ENCODE assay signal across 27 cellular contexts in the genomic region with DNA sequence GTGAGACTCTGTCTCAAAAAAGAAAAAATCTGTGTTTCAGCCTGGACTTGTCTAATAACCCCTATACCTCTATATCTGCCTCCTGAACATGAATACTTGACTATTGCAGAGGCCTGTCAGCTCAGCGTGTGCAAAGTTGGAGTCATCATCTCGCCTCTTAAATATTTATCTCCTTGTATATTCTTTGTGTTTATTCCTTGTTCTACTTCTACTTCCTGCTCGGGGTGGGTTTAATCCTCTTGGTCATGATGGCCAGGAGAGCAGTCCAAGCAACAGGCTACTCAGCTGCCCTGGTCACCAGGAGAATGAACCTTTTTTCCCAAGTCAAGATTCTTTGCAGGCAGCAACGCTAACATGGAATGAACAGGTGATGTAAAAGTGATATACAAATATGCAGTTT.
"Had no signal": no experiment of that assay in that cellular context is flagged by ENCODE, and none has a peak within 500 bp of the region (broad histone marks: within the 10 kb centered on the region; RNA-seq: fewer than 3 reads in every experiment).

No MANE protein-coding gene starts in this region.

- H3K36me3 ChIP-seq: prostate gland, right atrium auricular region had no signal

- H3K9me3 ChIP-seq: esophagus muscularis mucosa, prostate gland, right atrium auricular region, testis, tibial nerve, upper lobe of left lung had no signal

- ATAC-seq: left lobe of liver; naive thymus-derived CD8-positive, alpha-beta T cell; sciatic nerve; stimulated activated memory B cell treated with anti-CD40 and anti-IgM and Interleukin-4, amounts not matched to agents 10 μg/mL and 1 μg/mL and 100 μg/mL, for 72 hours; stimulated activated naive CD8-positive, alpha-beta T cell treated with anti-CD3 and anti-CD28 coated beads, Interleukin-15, Interleukin-2, amounts not matched to agents 100 U/mL and 50 U/mL, for 24 hours had no signal

- H3K27ac Mint-ChIP-seq: naive thymus-derived CD8-positive, alpha-beta T cell; nephron progenitor cell; stimulated activated memory B cell treated with anti-CD40 and anti-IgM and Interleukin-4, amounts not matched to agents 10 μg/mL and 1 μg/mL and 100 μg/mL, for 72 hours had no signal

- H3K27me3 Mint-ChIP-seq: naive thymus-derived CD8-positive, alpha-beta T cell; stimulated activated memory B cell treated with anti-CD40 and anti-IgM and Interleukin-4, amounts not matched to agents 10 μg/mL and 1 μg/mL and 100 μg/mL, for 72 hours had no signal

- H3K4me1 ChIP-seq: esophagus muscularis mucosa, prostate gland, right atrium auricular region, testis, tibial nerve, upper lobe of left lung had no signal

- H3K27me3 ChIP-seq: esophagus muscularis mucosa, right atrium auricular region, testis, tibial nerve, upper lobe of left lung had no signal

- DNase-seq: dermis blood vessel endothelial cell; effector memory CD4-positive, alpha-beta T cell; hypothalamus; immature natural killer cell; kidney; mesendoderm; midbrain; naive thymus-derived CD8-positive, alpha-beta T cell; nephron progenitor cell; nucleus accumbens; stimulated activated CD4-positive, alpha-beta T cell treated with anti-CD3 and anti-CD28 coated beads, Interleukin-12 subunit alpha, Interleukin-12 subunit beta, amount 100 ng/mL, for 4 hours; stimulated activated CD4-positive, alpha-beta T cell treated with anti-CD3 and anti-CD28 coated beads, Interleukin-1b, Interleukin-23, amount 100 ng/mL, for 48 hours; stimulated activated CD4-positive, alpha-beta T cell treated with anti-CD3 and anti-CD28 coated beads, Interleukin-4, amount 100 ng/mL, for 4 hours; stimulated activated naive CD8-positive, alpha-beta T cell treated with anti-CD3 and anti-CD28 coated beads, Interleukin-15, Interleukin-2, amounts not matched to agents 100 U/mL and 50 U/mL, for 24 hours; substantia nigra; testis; upper lobe of left lung had no signal

- H3K4me3 ChIP-seq: coronary artery, esophagus muscularis mucosa, lung, prostate gland, right atrium auricular region, smooth muscle cell, testis, tibial nerve, upper lobe of left lung had no signal

- H3K4me2 ChIP-seq: smooth muscle cell had no signal

- H3K9me3 Mint-ChIP-seq: immature natural killer cell had no signal

- H3K27ac ChIP-seq: coronary artery, esophagus muscularis mucosa, prostate gland, right atrium auricular region, testis, tibial nerve, upper lobe of left lung had no signal

- H3K4me3 Mint-ChIP-seq: immature natural killer cell; naive thymus-derived CD8-positive, alpha-beta T cell; nephron progenitor cell; stimulated activated memory B cell treated with anti-CD40 and anti-IgM and Interleukin-4, amounts not matched to agents 10 μg/mL and 1 μg/mL and 100 μg/mL, for 72 hours had no signal
